Comparison of ENCODE assay signal across 8 cellular contexts in the genomic region with DNA sequence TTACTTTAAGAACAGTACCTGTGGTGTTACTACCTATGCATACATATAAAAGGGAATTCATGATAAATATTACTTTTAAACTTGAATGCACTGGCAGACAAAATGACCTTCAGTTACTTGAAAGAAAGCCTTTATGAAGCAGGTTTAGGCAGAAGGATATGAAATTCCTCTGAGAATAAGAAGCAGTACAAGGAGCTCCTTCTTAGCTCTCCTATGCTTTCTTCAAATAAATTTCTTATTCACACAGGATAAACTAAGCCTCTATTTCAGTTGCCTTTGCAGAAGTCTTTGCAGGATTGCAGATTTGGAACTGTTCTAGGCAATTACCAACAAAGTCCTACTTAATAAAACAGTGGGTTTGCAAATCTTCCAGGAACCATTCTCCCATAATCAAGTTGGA. TPM values are rescaled to one million over a fixed set of nuclear protein-coding genes. Genes with fewer than 3 reads are reported as not detected.
"Had no signal": no experiment of that assay in that cellular context is flagged by ENCODE, and none has a peak within 500 bp of the region (broad histone marks: within the 10 kb centered on the region; RNA-seq: fewer than 3 reads in every experiment).

No MANE protein-coding gene starts in this region.

- DNase-seq: IMR-90, KBM-7, KG1 had no signal

- H3K9me3 Mint-ChIP-seq: IgD-negative memory B cell had no signal

- H3K27me3 Mint-ChIP-seq: IgD-negative memory B cell had no signal

- H3K27ac Mint-ChIP-seq: IgD-negative memory B cell had no signal

- H3K4me3 Mint-ChIP-seq: IgD-negative memory B cell had no signal

- ATAC-seq: HepG2, K562 had no signal

- H3K36me3 Mint-ChIP-seq: IgD-negative memory B cell had no signal

RNA-seq across cellular contexts. Expression of gene EPYC, which starts 1.0 kb away (rescaled TPM):
- total RNA-seq: HepG2, HT-29, HT1080, IMR-90, K562 had no signal
- polyA plus RNA-seq: HepG2, IgD-negative memory B cell, IMR-90, K562 had no signal

RNA-seq across cellular contexts. Expression of gene CCER1, which starts 48.8 kb away (rescaled TPM):
- total RNA-seq: HepG2, HT-29, HT1080, IMR-90, K562 had no signal
- polyA plus RNA-seq: HepG2, IgD-negative memory B cell, IMR-90, K562 had no signal

RNA-seq across cellular contexts. Expression of gene KERA, which starts 54.1 kb away (rescaled TPM):
- total RNA-seq: HepG2, HT-29, HT1080, IMR-90, K562 had no signal
- polyA plus RNA-seq: HepG2, IgD-negative memory B cell, IMR-90, K562 had no signal
